1 cellular context compared by ENCODE assay signal in the genomic region with DNA sequence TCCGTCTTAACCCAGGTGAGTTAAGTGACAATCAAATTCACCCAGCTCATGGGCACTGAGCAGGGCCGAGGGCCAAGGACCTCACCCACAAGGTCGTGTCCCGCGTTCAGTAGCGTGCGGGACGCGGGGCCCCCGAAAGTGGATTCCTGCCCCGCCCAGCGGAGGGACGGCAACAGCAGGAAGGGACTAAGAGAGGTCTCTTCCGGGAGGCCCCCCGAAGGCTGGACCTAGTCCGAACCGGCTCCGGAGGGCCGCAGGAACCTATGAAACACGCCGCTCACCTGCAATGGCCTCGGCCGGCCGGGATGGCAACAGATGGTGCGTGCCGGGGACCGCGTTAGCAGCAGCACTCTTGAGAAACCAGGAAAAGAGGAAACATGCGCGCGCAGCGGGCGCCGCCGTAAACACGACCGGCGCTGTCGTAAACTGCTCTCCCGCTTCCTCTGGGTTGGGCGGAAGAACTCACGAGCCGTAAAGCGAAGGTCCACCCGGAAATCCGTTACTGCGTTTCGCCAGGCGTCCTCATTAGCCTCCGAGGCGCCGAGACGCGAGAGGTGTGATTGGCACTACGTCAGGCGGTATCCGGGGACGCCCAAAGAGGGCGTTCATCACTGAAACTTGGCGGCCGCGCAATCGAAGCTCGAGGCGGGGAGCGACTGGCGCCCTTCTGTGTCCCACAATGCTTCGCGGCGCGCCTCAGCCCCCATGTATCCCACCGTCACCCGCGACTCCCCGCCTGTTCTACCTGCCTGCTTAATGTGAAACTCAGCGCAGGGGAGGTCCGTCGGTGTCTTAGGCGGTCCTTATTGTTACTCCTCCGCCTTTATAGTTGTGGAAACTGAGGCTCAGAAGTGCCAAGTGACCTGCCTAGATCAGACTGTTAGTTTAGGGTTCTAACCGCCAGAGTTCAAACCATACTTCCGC.
TF ChIP-seq lines count a peak whose summit lies in the region.

Gene EIF3D, minus strand, starts transcription at position 372 of the 924 bp plus-strand sequence. CDS start 3,045 bp downstream, outside the sequence.

TF ChIP-seq in K562, 482 proteins besides CTCF, POLR2A, EP300 and RAD21 (continued from another document and continues in another):
- TF ChIP-seq, protein P1, sequence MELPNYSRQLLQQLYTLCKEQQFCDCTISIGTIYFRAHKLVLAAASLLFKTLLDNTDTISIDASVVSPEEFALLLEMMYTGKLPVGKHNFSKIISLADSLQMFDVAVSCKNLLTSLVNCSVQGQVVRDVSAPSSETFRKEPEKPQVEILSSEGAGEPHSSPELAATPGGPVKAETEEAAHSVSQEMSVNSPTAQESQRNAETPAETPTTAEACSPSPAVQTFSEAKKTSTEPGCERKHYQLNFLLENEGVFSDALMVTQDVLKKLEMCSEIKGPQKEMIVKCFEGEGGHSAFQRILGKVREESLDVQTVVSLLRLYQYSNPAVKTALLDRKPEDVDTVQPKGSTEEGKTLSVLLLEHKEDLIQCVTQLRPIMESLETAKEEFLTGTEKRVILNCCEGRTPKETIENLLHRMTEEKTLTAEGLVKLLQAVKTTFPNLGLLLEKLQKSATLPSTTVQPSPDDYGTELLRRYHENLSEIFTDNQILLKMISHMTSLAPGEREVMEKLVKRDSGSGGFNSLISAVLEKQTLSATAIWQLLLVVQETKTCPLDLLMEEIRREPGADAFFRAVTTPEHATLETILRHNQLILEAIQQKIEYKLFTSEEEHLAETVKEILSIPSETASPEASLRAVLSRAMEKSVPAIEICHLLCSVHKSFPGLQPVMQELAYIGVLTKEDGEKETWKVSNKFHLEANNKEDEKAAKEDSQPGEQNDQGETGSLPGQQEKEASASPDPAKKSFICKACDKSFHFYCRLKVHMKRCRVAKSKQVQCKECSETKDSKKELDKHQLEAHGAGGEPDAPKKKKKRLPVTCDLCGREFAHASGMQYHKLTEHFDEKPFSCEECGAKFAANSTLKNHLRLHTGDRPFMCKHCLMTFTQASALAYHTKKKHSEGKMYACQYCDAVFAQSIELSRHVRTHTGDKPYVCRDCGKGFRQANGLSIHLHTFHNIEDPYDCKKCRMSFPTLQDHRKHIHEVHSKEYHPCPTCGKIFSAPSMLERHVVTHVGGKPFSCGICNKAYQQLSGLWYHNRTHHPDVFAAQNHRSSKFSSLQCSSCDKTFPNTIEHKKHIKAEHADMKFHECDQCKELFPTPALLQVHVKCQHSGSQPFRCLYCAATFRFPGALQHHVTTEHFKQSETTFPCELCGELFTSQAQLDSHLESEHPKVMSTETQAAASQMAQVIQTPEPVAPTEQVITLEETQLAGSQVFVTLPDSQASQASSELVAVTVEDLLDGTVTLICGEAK (IDR thresholded peaks at IDR 0.05), result peak; percentile 92
- TF ChIP-seq, protein P1 (CRISPR knock-in tag; IDR thresholded peaks at IDR 0.05), result no peak
- TF ChIP-seq GTF2E2 (tag; IDR thresholded peaks at IDR 0.05), result peak; percentile 91
- TF ChIP-seq RNF219 (CRISPR knock-in tag; IDR thresholded peaks at IDR 0.05), result no peak
- TF ChIP-seq DIDO1 (tag; IDR thresholded peaks at IDR 0.05; ENCODE audit: low read depth), result no peak
- TF ChIP-seq ILK (tag; IDR thresholded peaks at IDR 0.05; ENCODE audit: borderline replicate concordance, low read depth), result no peak
- TF ChIP-seq, protein P2, sequence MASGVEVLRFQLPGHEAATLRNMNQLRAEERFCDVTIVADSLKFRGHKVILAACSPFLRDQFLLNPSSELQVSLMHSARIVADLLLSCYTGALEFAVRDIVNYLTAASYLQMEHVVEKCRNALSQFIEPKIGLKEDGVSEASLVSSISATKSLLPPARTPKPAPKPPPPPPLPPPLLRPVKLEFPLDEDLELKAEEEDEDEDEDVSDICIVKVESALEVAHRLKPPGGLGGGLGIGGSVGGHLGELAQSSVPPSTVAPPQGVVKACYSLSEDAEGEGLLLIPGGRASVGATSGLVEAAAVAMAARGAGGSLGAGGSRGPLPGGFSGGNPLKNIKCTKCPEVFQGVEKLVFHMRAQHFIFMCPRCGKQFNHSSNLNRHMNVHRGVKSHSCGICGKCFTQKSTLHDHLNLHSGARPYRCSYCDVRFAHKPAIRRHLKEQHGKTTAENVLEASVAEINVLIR (CRISPR knock-in tag; IDR thresholded peaks at IDR 0.05), result 0 out of 2 replicates have a peak, but pooled peaks have one; percentile 26
- no peak for TF ChIP-seq MXD1 (CRISPR knock-in tag; IDR thresholded peaks at IDR 0.05; ENCODE audit: borderline replicate concordance, poor library complexity, severe bottlenecking)
- no peak for TF ChIP-seq ZNF121 (CRISPR knock-in tag; conservative IDR thresholded peaks at IDR 0.05)
- TF ChIP-seq, protein P3, sequence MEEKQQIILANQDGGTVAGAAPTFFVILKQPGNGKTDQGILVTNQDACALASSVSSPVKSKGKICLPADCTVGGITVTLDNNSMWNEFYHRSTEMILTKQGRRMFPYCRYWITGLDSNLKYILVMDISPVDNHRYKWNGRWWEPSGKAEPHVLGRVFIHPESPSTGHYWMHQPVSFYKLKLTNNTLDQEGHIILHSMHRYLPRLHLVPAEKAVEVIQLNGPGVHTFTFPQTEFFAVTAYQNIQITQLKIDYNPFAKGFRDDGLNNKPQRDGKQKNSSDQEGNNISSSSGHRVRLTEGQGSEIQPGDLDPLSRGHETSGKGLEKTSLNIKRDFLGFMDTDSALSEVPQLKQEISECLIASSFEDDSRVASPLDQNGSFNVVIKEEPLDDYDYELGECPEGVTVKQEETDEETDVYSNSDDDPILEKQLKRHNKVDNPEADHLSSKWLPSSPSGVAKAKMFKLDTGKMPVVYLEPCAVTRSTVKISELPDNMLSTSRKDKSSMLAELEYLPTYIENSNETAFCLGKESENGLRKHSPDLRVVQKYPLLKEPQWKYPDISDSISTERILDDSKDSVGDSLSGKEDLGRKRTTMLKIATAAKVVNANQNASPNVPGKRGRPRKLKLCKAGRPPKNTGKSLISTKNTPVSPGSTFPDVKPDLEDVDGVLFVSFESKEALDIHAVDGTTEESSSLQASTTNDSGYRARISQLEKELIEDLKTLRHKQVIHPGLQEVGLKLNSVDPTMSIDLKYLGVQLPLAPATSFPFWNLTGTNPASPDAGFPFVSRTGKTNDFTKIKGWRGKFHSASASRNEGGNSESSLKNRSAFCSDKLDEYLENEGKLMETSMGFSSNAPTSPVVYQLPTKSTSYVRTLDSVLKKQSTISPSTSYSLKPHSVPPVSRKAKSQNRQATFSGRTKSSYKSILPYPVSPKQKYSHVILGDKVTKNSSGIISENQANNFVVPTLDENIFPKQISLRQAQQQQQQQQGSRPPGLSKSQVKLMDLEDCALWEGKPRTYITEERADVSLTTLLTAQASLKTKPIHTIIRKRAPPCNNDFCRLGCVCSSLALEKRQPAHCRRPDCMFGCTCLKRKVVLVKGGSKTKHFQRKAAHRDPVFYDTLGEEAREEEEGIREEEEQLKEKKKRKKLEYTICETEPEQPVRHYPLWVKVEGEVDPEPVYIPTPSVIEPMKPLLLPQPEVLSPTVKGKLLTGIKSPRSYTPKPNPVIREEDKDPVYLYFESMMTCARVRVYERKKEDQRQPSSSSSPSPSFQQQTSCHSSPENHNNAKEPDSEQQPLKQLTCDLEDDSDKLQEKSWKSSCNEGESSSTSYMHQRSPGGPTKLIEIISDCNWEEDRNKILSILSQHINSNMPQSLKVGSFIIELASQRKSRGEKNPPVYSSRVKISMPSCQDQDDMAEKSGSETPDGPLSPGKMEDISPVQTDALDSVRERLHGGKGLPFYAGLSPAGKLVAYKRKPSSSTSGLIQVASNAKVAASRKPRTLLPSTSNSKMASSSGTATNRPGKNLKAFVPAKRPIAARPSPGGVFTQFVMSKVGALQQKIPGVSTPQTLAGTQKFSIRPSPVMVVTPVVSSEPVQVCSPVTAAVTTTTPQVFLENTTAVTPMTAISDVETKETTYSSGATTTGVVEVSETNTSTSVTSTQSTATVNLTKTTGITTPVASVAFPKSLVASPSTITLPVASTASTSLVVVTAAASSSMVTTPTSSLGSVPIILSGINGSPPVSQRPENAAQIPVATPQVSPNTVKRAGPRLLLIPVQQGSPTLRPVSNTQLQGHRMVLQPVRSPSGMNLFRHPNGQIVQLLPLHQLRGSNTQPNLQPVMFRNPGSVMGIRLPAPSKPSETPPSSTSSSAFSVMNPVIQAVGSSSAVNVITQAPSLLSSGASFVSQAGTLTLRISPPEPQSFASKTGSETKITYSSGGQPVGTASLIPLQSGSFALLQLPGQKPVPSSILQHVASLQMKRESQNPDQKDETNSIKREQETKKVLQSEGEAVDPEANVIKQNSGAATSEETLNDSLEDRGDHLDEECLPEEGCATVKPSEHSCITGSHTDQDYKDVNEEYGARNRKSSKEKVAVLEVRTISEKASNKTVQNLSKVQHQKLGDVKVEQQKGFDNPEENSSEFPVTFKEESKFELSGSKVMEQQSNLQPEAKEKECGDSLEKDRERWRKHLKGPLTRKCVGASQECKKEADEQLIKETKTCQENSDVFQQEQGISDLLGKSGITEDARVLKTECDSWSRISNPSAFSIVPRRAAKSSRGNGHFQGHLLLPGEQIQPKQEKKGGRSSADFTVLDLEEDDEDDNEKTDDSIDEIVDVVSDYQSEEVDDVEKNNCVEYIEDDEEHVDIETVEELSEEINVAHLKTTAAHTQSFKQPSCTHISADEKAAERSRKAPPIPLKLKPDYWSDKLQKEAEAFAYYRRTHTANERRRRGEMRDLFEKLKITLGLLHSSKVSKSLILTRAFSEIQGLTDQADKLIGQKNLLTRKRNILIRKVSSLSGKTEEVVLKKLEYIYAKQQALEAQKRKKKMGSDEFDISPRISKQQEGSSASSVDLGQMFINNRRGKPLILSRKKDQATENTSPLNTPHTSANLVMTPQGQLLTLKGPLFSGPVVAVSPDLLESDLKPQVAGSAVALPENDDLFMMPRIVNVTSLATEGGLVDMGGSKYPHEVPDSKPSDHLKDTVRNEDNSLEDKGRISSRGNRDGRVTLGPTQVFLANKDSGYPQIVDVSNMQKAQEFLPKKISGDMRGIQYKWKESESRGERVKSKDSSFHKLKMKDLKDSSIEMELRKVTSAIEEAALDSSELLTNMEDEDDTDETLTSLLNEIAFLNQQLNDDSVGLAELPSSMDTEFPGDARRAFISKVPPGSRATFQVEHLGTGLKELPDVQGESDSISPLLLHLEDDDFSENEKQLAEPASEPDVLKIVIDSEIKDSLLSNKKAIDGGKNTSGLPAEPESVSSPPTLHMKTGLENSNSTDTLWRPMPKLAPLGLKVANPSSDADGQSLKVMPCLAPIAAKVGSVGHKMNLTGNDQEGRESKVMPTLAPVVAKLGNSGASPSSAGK (IDR thresholded peaks at IDR 0.05), result peak; percentile 22; the same call in 1 of the 2 replicates
- peak; percentile 57 for TF ChIP-seq C11orf30 (IDR thresholded peaks at IDR 0.05; ENCODE audit: low read depth)
- 0 out of 2 replicates have a peak, but pooled peaks have one; percentile 28 for TF ChIP-seq JUN (IDR thresholded peaks at IDR 0.05; ENCODE audit: borderline replicate concordance, low read depth, low read length)
- no peak for TF ChIP-seq JUN (CRISPR knock-in tag; IDR thresholded peaks at IDR 0.05; ENCODE audit: borderline replicate concordance)
- no peak for TF ChIP-seq PTTG1 (tag; IDR thresholded peaks at IDR 0.05; ENCODE audit: low read depth)
- no peak for TF ChIP-seq ZNF3 (CRISPR knock-in tag; IDR thresholded peaks at IDR 0.05)
- TF ChIP-seq RNF2 (IDR thresholded peaks at IDR 0.05), result peak; percentile 58; the same call in 1 of the 2 replicates
- no peak for TF ChIP-seq ZFP1 (CRISPR knock-in tag; IDR thresholded peaks at IDR 0.05)
- no peak for TF ChIP-seq EHMT2 (IDR thresholded peaks at IDR 0.05)
- TF ChIP-seq SMAD3 (CRISPR knock-in tag; conservative IDR thresholded peaks at IDR 0.05), result 0 out of 2 replicates have a peak, but pooled peaks have one; percentile 38
- peak; percentile 93 for TF ChIP-seq ATF7 (IDR thresholded peaks at IDR 0.05)
- TF ChIP-seq ASH1L (IDR thresholded peaks at IDR 0.05; ENCODE audit: borderline replicate concordance, low read depth, partially characterized antibody), result peak; percentile 52
- TF ChIP-seq PHF20 (IDR thresholded peaks at IDR 0.05; ENCODE audit: partially characterized antibody), result peak; percentile 94
- TF ChIP-seq HDAC8 (tag; IDR thresholded peaks at IDR 0.05), result no peak
- no peak for TF ChIP-seq SREBF2 (CRISPR knock-in tag; IDR thresholded peaks at IDR 0.05)
- no peak for TF ChIP-seq ATF1 (CRISPR knock-in tag; IDR thresholded peaks at IDR 0.05)
- peak; percentile 88 for TF ChIP-seq ATF1 (tag; IDR thresholded peaks at IDR 0.05)
- TF ChIP-seq EP400 (IDR thresholded peaks at IDR 0.05), result peak; percentile 99
